27 cellular contexts compared by ENCODE assay signal in the genomic region with DNA sequence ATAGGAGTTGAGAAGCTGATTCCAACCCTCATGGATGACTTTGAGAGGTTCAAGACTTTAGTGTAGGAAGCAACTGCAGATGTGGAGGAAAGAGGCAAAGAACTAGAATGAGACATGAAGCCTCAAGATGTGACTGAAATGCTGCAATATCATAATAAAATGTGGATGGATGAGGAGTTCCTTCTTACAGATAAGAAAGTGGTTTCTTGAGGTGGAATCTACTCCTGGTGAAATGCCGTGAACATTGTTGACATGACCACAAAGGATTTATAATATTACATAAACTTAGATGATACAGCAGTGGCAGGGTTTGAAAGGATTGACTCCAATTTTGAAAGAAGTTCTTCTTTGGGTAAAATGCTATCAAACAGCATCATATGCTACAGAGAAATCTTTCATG.
"Had no signal": no experiment of that assay in that cellular context is flagged by ENCODE, and none has a peak within 500 bp of the region (broad histone marks: within the 10 kb centered on the region; RNA-seq: fewer than 3 reads in every experiment).

No MANE protein-coding gene starts in this region.

- H3K4me1 ChIP-seq: testis, thyroid gland, tibial artery, tibial nerve, transverse colon, upper lobe of left lung, upper lobe of right lung, uterus, vagina had no signal

- H3K27me3 ChIP-seq: stomach, suprapubic skin, testis, thyroid gland, tibial artery, tibial nerve, transverse colon, upper lobe of left lung, upper lobe of right lung, uterus, vagina had no signal

- ATAC-seq: stimulated activated effector memory CD8-positive, alpha-beta T cell treated with anti-CD3 and anti-CD28 coated beads, Interleukin-12 subunit alpha, Interleukin-12 subunit beta, amount 100 ng/mL, for 72 hours; stimulated activated memory B cell treated with anti-CD40 and anti-IgM and Interleukin-4, amounts not matched to agents 10 μg/mL and 1 μg/mL and 100 μg/mL, for 72 hours; stimulated activated naive B cell treated with anti-CD40 and anti-IgM and Interleukin-4, amounts not matched to agents 10 μg/mL and 1 μg/mL and 100 μg/mL, for 72 hours; stimulated activated naive CD8-positive, alpha-beta T cell treated with anti-CD3 and anti-CD28 coated beads, Interleukin-15, amount 100 ng/mL, for 72 hours; stimulated activated naive CD8-positive, alpha-beta T cell treated with anti-CD3 and anti-CD28 coated beads, Interleukin-15, Interleukin-2, amounts not matched to agents 100 U/mL and 50 U/mL, for 24 hours; upper lobe of right lung had no signal

- DNase-seq: stimulated activated CD4-positive, alpha-beta T cell treated with anti-CD3 and anti-CD28 coated beads, Interleukin-2, amount 100 ng/mL, for 48 hours; stimulated activated CD4-positive, alpha-beta T cell treated with anti-CD3 and anti-CD28 coated beads, Interleukin-4, amount 100 ng/mL, for 1 hour; stimulated activated CD4-positive, alpha-beta T cell treated with anti-CD3 and anti-CD28 coated beads, Interleukin-4, amount 100 ng/mL, for 24 hours; stimulated activated CD4-positive, alpha-beta T cell treated with anti-CD3 and anti-CD28 coated beads, Interleukin-4, amount 100 ng/mL, for 4 hours; stimulated activated CD8-positive, alpha-beta memory T cell treated with anti-CD3 and anti-CD28 coated beads, Interleukin-4, amount 100 ng/mL, for 48 hours; stimulated activated naive B cell treated with anti-CD40 and anti-IgM and Interleukin-4, amounts not matched to agents 10 μg/mL and 1 μg/mL and 100 μg/mL, for 72 hours; stimulated activated naive CD4-positive, alpha-beta T cell; stimulated activated naive CD4-positive, alpha-beta T cell treated with Interleukin-2 at 50 U/mL for 16 hours; stimulated activated naive CD8-positive, alpha-beta T cell treated with anti-CD3 and anti-CD28 coated beads, Interleukin-15, amount 100 ng/mL, for 72 hours; stimulated activated naive CD8-positive, alpha-beta T cell treated with anti-CD3 and anti-CD28 coated beads, Interleukin-15, Interleukin-2, amounts not matched to agents 100 U/mL and 50 U/mL, for 24 hours; stomach; substantia nigra; testis; thyroid gland; tibial artery; transverse colon; trophoblast cell; upper lobe of left lung; upper lobe of right lung; uterus had no signal

- H3K9me3 ChIP-seq: stomach, suprapubic skin, testis, thoracic aorta, thyroid gland, tibial artery, tibial nerve, transverse colon, upper lobe of left lung, upper lobe of right lung, uterus, vagina had no signal

- H3K36me3 ChIP-seq: uterus had no signal

- H3K4me3 ChIP-seq: stomach, suprapubic skin, testis, thoracic aorta, thyroid gland, tibial artery, tibial nerve, transverse colon, upper lobe of left lung, upper lobe of right lung, uterus, vagina had no signal

- FAIRE-seq: urothelium cell line had no signal

- H3K27ac ChIP-seq: stomach, suprapubic skin, testis, thoracic aorta, thyroid gland, tibial artery, tibial nerve, transverse colon, upper lobe of left lung, upper lobe of right lung, uterus, vagina had no signal
